Comparison of ENCODE assay signal across 1 cellular context in the genomic region with DNA sequence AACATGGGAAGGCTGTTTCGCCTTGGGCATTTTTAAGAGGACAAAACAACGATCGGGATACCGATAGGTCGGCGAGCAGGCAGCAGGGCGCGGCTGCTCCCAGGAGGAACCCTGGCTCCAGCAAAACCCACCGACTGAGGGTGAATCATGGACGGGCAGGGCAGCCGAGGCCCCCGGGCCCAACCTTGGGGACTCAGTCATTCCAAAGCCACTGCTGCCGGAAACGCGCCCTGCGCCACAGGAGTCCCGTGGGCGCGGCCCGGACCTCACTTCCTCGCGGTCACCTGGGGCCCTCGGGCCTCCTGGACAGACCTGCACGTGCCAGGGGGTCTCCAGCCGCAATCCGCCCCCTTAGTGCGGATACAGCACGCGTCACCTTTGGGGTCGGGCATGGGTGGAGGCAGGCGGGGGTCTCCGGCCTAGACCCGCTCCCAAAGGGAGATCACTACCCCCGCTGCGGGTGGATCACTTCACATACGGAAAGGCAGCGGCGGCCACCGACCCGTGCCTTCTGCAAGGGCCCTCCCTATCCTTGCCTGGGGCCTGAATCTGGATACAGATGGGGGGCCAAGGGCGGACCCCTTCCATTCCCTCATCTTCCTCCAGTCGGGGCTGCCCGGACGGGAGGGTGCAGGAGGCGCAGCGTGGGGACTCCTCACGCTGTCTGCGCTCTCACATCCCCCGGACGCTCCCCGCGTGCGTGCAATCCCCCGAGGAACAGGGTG.
TF ChIP-seq lines count a peak whose summit lies in the region.

No MANE protein-coding gene starts in this region.

TF ChIP-seq in HepG2, 621 proteins besides CTCF, POLR2A, EP300 and RAD21 (continued from another document and continues in another):
- no peak; the same call in 1 of the 2 replicates for TF ChIP-seq ZNF816 (CRISPR knock-in tag; IDR thresholded peaks at IDR 0.05; ENCODE audit: borderline replicate concordance)
- TF ChIP-seq ZFP36 (IDR thresholded peaks at IDR 0.05; ENCODE audit: borderline replicate concordance, low read depth, low read length, partially characterized antibody), result no peak
- TF ChIP-seq, protein P1, sequence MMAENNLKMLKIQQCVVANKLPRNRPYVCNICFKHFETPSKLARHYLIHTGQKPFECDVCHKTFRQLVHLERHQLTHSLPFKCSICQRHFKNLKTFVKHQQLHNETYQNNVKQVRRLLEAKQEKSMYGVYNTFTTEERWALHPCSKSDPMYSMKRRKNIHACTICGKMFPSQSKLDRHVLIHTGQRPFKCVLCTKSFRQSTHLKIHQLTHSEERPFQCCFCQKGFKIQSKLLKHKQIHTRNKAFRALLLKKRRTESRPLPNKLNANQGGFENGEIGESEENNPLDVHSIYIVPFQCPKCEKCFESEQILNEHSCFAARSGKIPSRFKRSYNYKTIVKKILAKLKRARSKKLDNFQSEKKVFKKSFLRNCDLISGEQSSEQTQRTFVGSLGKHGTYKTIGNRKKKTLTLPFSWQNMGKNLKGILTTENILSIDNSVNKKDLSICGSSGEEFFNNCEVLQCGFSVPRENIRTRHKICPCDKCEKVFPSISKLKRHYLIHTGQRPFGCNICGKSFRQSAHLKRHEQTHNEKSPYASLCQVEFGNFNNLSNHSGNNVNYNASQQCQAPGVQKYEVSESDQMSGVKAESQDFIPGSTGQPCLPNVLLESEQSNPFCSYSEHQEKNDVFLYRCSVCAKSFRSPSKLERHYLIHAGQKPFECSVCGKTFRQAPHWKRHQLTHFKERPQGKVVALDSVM (CRISPR knock-in tag; IDR thresholded peaks at IDR 0.05), result no peak
- no peak for TF ChIP-seq ISX (CRISPR knock-in tag; conservative IDR thresholded peaks at IDR 0.05)
- TF ChIP-seq ZBTB3 (CRISPR knock-in tag; IDR thresholded peaks at IDR 0.05; ENCODE audit: borderline replicate concordance, low read depth), result no peak
- no peak; the same call in 1 of the 2 replicates for TF ChIP-seq ZNF274 (CRISPR knock-in tag; IDR thresholded peaks at IDR 0.05)
- TF ChIP-seq, protein P2, sequence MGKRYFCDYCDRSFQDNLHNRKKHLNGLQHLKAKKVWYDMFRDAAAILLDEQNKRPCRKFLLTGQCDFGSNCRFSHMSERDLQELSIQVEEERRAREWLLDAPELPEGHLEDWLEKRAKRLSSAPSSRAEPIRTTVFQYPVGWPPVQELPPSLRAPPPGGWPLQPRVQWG (CRISPR knock-in tag; IDR thresholded peaks at IDR 0.05; ENCODE audit: borderline replicate concordance, low read depth), result no peak
- no peak; the same call in 1 of the 2 replicates for TF ChIP-seq HES4 (CRISPR knock-in tag; IDR thresholded peaks at IDR 0.05; ENCODE audit: borderline replicate concordance)
- peak; percentile 76; the same call in 1 of the 2 replicates for TF ChIP-seq ZNF264 (CRISPR knock-in tag; IDR thresholded peaks at IDR 0.05)
- no peak for TF ChIP-seq ZNF3 (CRISPR knock-in tag; IDR thresholded peaks at IDR 0.05)
- no peak for TF ChIP-seq ZNF34 (CRISPR knock-in tag; IDR thresholded peaks at IDR 0.05; ENCODE audit: borderline replicate concordance)
- TF ChIP-seq ZNF136 (CRISPR knock-in tag; IDR thresholded peaks at IDR 0.05; ENCODE audit: low read depth), result 0 out of 2 replicates have a peak, but pooled peaks have one; percentile 5
- TF ChIP-seq ATF1 (CRISPR knock-in tag; IDR thresholded peaks at IDR 0.05), result no peak
- TF ChIP-seq, protein P3, sequence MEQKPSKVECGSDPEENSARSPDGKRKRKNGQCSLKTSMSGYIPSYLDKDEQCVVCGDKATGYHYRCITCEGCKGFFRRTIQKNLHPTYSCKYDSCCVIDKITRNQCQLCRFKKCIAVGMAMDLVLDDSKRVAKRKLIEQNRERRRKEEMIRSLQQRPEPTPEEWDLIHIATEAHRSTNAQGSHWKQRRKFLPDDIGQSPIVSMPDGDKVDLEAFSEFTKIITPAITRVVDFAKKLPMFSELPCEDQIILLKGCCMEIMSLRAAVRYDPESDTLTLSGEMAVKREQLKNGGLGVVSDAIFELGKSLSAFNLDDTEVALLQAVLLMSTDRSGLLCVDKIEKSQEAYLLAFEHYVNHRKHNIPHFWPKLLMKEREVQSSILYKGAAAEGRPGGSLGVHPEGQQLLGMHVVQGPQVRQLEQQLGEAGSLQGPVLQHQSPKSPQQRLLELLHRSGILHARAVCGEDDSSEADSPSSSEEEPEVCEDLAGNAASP (CRISPR knock-in tag; IDR thresholded peaks at IDR 0.05; ENCODE audit: borderline replicate concordance), result no peak
- no peak for TF ChIP-seq SRSF9 (IDR thresholded peaks at IDR 0.05; ENCODE audit: borderline replicate concordance, insufficient read depth, low read depth, low read length, poor library complexity, severe bottlenecking)
- TF ChIP-seq KAT7 (CRISPR knock-in tag; IDR thresholded peaks at IDR 0.05; ENCODE audit: borderline replicate concordance), result no peak; the same call in none of the 2 replicates
- TF ChIP-seq ZSCAN25 (CRISPR knock-in tag; IDR thresholded peaks at IDR 0.05), result peak; percentile 10; the same call in 1 of the 2 replicates
- TF ChIP-seq GATAD2A (CRISPR knock-in tag; IDR thresholded peaks at IDR 0.05), result 0 out of 2 replicates have a peak, but pooled peaks have one; percentile 12
- peak; percentile 12 for TF ChIP-seq YY1 (IDR thresholded peaks at IDR 0.05; ENCODE audit: insufficient read depth, insufficient replicate concordance, low read depth, low read length)
- TF ChIP-seq ZNF235 (CRISPR knock-in tag; IDR thresholded peaks at IDR 0.05; ENCODE audit: borderline replicate concordance), result peak; percentile 73; the same call in 1 of the 2 replicates
- TF ChIP-seq, protein P4, sequence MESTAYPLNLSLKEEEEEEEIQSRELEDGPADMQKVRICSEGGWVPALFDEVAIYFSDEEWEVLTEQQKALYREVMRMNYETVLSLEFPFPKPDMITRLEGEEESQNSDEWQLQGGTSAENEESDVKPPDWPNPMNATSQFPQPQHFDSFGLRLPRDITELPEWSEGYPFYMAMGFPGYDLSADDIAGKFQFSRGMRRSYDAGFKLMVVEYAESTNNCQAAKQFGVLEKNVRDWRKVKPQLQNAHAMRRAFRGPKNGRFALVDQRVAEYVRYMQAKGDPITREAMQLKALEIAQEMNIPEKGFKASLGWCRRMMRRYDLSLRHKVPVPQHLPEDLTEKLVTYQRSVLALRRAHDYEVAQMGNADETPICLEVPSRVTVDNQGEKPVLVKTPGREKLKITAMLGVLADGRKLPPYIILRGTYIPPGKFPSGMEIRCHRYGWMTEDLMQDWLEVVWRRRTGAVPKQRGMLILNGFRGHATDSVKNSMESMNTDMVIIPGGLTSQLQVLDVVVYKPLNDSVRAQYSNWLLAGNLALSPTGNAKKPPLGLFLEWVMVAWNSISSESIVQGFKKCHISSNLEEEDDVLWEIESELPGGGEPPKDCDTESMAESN (CRISPR knock-in tag; conservative IDR thresholded peaks at IDR 0.05), result 0 out of 2 replicates have a peak, but pooled peaks have one; percentile 23
- TF ChIP-seq, protein P5, sequence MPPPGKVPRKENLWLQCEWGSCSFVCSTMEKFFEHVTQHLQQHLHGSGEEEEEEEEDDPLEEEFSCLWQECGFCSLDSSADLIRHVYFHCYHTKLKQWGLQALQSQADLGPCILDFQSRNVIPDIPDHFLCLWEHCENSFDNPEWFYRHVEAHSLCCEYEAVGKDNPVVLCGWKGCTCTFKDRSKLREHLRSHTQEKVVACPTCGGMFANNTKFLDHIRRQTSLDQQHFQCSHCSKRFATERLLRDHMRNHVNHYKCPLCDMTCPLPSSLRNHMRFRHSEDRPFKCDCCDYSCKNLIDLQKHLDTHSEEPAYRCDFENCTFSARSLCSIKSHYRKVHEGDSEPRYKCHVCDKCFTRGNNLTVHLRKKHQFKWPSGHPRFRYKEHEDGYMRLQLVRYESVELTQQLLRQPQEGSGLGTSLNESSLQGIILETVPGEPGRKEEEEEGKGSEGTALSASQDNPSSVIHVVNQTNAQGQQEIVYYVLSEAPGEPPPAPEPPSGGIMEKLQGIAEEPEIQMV (CRISPR knock-in tag; IDR thresholded peaks at IDR 0.05; ENCODE audit: low read depth), result no peak
- TF ChIP-seq PRMT3 (CRISPR knock-in tag; IDR thresholded peaks at IDR 0.05; ENCODE audit: borderline replicate concordance, low read depth), result peak; percentile 31; the same call in 1 of the 2 replicates
- no peak for TF ChIP-seq ZNF552 (CRISPR knock-in tag; IDR thresholded peaks at IDR 0.05; ENCODE audit: borderline replicate concordance)
- TF ChIP-seq, protein P6, sequence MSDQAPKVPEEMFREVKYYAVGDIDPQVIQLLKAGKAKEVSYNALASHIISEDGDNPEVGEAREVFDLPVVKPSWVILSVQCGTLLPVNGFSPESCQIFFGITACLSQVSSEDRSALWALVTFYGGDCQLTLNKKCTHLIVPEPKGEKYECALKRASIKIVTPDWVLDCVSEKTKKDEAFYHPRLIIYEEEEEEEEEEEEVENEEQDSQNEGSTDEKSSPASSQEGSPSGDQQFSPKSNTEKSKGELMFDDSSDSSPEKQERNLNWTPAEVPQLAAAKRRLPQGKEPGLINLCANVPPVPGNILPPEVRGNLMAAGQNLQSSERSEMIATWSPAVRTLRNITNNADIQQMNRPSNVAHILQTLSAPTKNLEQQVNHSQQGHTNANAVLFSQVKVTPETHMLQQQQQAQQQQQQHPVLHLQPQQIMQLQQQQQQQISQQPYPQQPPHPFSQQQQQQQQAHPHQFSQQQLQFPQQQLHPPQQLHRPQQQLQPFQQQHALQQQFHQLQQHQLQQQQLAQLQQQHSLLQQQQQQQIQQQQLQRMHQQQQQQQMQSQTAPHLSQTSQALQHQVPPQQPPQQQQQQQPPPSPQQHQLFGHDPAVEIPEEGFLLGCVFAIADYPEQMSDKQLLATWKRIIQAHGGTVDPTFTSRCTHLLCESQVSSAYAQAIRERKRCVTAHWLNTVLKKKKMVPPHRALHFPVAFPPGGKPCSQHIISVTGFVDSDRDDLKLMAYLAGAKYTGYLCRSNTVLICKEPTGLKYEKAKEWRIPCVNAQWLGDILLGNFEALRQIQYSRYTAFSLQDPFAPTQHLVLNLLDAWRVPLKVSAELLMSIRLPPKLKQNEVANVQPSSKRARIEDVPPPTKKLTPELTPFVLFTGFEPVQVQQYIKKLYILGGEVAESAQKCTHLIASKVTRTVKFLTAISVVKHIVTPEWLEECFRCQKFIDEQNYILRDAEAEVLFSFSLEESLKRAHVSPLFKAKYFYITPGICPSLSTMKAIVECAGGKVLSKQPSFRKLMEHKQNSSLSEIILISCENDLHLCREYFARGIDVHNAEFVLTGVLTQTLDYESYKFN (CRISPR knock-in tag; conservative IDR thresholded peaks at IDR 0.05), result no peak; the same call in 1 of the 2 replicates
- TF ChIP-seq, protein P7, sequence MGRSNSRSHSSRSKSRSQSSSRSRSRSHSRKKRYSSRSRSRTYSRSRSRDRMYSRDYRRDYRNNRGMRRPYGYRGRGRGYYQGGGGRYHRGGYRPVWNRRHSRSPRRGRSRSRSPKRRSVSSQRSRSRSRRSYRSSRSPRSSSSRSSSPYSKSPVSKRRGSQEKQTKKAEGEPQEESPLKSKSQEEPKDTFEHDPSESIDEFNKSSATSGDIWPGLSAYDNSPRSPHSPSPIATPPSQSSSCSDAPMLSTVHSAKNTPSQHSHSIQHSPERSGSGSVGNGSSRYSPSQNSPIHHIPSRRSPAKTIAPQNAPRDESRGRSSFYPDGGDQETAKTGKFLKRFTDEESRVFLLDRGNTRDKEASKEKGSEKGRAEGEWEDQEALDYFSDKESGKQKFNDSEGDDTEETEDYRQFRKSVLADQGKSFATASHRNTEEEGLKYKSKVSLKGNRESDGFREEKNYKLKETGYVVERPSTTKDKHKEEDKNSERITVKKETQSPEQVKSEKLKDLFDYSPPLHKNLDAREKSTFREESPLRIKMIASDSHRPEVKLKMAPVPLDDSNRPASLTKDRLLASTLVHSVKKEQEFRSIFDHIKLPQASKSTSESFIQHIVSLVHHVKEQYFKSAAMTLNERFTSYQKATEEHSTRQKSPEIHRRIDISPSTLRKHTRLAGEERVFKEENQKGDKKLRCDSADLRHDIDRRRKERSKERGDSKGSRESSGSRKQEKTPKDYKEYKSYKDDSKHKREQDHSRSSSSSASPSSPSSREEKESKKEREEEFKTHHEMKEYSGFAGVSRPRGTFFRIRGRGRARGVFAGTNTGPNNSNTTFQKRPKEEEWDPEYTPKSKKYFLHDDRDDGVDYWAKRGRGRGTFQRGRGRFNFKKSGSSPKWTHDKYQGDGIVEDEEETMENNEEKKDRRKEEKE (IDR thresholded peaks at IDR 0.05), result no peak
- TF ChIP-seq SP140L (CRISPR knock-in tag; IDR thresholded peaks at IDR 0.05; ENCODE audit: borderline replicate concordance), result no peak
- TF ChIP-seq, protein P8, sequence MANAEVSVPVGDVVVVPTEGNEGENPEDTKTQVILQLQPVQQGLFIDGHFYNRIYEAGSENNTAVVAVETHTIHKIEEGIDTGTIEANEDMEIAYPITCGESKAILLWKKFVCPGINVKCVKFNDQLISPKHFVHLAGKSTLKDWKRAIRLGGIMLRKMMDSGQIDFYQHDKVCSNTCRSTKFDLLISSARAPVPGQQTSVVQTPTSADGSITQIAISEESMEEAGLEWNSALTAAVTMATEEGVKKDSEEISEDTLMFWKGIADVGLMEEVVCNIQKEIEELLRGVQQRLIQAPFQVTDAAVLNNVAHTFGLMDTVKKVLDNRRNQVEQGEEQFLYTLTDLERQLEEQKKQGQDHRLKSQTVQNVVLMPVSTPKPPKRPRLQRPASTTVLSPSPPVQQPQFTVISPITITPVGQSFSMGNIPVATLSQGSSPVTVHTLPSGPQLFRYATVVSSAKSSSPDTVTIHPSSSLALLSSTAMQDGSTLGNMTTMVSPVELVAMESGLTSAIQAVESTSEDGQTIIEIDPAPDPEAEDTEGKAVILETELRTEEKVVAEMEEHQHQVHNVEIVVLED (CRISPR knock-in tag; IDR thresholded peaks at IDR 0.05; ENCODE audit: borderline replicate concordance), result no peak
- no peak for TF ChIP-seq ZNF749 (CRISPR knock-in tag; IDR thresholded peaks at IDR 0.05; ENCODE audit: borderline replicate concordance)
- TF ChIP-seq MTF1 (CRISPR knock-in tag; IDR thresholded peaks at IDR 0.05), result peak; percentile 42; the same call in 1 of the 2 replicates
- no peak for TF ChIP-seq ZNF180 (CRISPR knock-in tag; IDR thresholded peaks at IDR 0.05; ENCODE audit: borderline replicate concordance, low read depth)
- TF ChIP-seq, protein P9, sequence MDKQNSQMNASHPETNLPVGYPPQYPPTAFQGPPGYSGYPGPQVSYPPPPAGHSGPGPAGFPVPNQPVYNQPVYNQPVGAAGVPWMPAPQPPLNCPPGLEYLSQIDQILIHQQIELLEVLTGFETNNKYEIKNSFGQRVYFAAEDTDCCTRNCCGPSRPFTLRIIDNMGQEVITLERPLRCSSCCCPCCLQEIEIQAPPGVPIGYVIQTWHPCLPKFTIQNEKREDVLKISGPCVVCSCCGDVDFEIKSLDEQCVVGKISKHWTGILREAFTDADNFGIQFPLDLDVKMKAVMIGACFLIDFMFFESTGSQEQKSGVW (CRISPR knock-in tag; IDR thresholded peaks at IDR 0.05; ENCODE audit: borderline replicate concordance), result no peak
- TF ChIP-seq BCL6 (CRISPR knock-in tag; IDR thresholded peaks at IDR 0.05), result no peak
- TF ChIP-seq BORCS8-MEF2B (CRISPR knock-in tag; IDR thresholded peaks at IDR 0.05), result no peak
- no peak for TF ChIP-seq NCOA2 (CRISPR knock-in tag; IDR thresholded peaks at IDR 0.05)
- TF ChIP-seq, protein P10, sequence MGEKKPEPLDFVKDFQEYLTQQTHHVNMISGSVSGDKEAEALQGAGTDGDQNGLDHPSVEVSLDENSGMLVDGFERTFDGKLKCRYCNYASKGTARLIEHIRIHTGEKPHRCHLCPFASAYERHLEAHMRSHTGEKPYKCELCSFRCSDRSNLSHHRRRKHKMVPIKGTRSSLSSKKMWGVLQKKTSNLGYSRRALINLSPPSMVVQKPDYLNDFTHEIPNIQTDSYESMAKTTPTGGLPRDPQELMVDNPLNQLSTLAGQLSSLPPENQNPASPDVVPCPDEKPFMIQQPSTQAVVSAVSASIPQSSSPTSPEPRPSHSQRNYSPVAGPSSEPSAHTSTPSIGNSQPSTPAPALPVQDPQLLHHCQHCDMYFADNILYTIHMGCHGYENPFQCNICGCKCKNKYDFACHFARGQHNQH (CRISPR knock-in tag; IDR thresholded peaks at IDR 0.05), result peak; percentile 34; the same call in 1 of the 2 replicates
- no peak for TF ChIP-seq KDM1A (CRISPR knock-in tag; IDR thresholded peaks at IDR 0.05)
- TF ChIP-seq MTA1 (CRISPR knock-in tag; IDR thresholded peaks at IDR 0.05; ENCODE audit: borderline replicate concordance), result 0 out of 2 replicates have a peak, but pooled peaks have one; percentile 26
- TF ChIP-seq ZNF260 (CRISPR knock-in tag; IDR thresholded peaks at IDR 0.05; ENCODE audit: borderline replicate concordance, low read depth), result no peak
